ENCODE assay signal across 14 cellular contexts in genomic region chr3:60250210-60250609, GRCh38.
"Had no signal": no experiment of that assay in that cellular context is flagged by ENCODE, and none has a peak within 500 bp of the region (broad histone marks: within the 10 kb centered on the region; RNA-seq: fewer than 3 reads in every experiment).

No MANE protein-coding gene starts in this region.

- ATAC-seq: activated CD4-positive, CD25-positive, alpha-beta regulatory T cell treated with anti-CD3 and anti-CD28 coated beads, Interleukin-2, amount 50 U/mL, for 24 hours; activated CD8-positive, alpha-beta memory T cell treated with anti-CD3 and anti-CD28 coated beads, Interleukin-2, amount 10 ng/mL, durations not matched to agents 7 days and 5 days; left cardiac atrium had no signal

- H3K27ac ChIP-seq: esophagus squamous epithelium, parathyroid adenoma, thyroid gland had no signal

- H3K9me3 ChIP-seq: esophagus squamous epithelium, thyroid gland had no signal

- DNase-seq: activated CD4-positive, alpha-beta T cell treated with anti-CD3 and anti-CD28 coated beads, Interleukin-2, amount 50 U/mL, for 4 hours; activated CD8-positive, alpha-beta memory T cell treated with anti-CD3 and anti-CD28 coated beads, Interleukin-2, amount 10 ng/mL, durations not matched to agents 7 days and 5 days; activated T-cell treated with anti-CD3 and anti-CD28 coated beads, Interleukin-2, amount 50 U/mL, for 72 hours; aorta; esophagus squamous epithelium; hypothalamus; left cardiac atrium; midbrain; retina; small intestine had no signal

- H2AFZ ChIP-seq: parathyroid adenoma had no signal

- H3K4me1 ChIP-seq: esophagus squamous epithelium, parathyroid adenoma, thyroid gland had no signal

- H3K36me3 ChIP-seq: esophagus squamous epithelium, thyroid gland had no signal

- H3K9ac ChIP-seq: parathyroid adenoma had no signal

- H3K27me3 ChIP-seq: esophagus squamous epithelium, thyroid gland had no signal

- H3K79me2 ChIP-seq: parathyroid adenoma had no signal

- H3K4me3 ChIP-seq: esophagus squamous epithelium, lung, thyroid gland had no signal
